8 cellular contexts compared by ENCODE assay signal in genomic region chr10:100341953-100342626, GRCh38. TPM values are rescaled to one million over a fixed set of nuclear protein-coding genes. Genes with fewer than 3 reads are reported as not detected.
A peak's percentile ranks its signal among the peaks of the same experiment; 100 is the strongest.
DNase-seq lines count a peak whose midpoint lies in the region; ATAC-seq and TF ChIP-seq lines count a peak whose summit lies in the region.

No MANE protein-coding gene starts in this region.

- H3K9me3 Mint-ChIP-seq in Caco-2 (ENCODE audit: unreplicated experiment) (no peaks in the 10 kb centered on the region), H9 (no peaks in the 10 kb centered on the region)
- H3K9me3 Mint-ChIP-seq in activated naive CD4-positive, alpha-beta T cell treated with anti-CD3 and anti-CD28 coated beads for 36 hours = no peaks in the 10 kb centered on the region

- no peak overlapping the region for H3T11ph ChIP-seq in H9 (ENCODE audit: low read length)

- H3K79me1 ChIP-seq in H9 (ENCODE audit: insufficient read depth, low read depth, low read length, poor library complexity, severe bottlenecking) = no peaks in the 10 kb centered on the region

- H2BK120ac ChIP-seq in H9 (ENCODE audit: low read depth, low read length, poor library complexity, severe bottlenecking) = no peak overlapping the region

- no peak overlapping the region for H3K23ac ChIP-seq in H9 (ENCODE audit: insufficient read length, low read depth, low read length)

- peaks cover 8% of the 10 kb centered on the region for H3K23me2 ChIP-seq in H9 (ENCODE audit: insufficient read length, low read depth, low read length, poor library complexity, severe bottlenecking)

- H2AK5ac ChIP-seq in H9 (ENCODE audit: insufficient read length, low read length) = no peak overlapping the region

- no peak overlapping the region for H4K5ac ChIP-seq in H9 (ENCODE audit: insufficient read length, low read depth, low read length)

- H3K4me3 Mint-ChIP-seq in Caco-2 (ENCODE audit: unreplicated experiment) (no peak overlapping the region), H9 (peak overlapping the region in 1 of 2 experiments; percentile 23; a peak in 1 of 5 replicates)
- no peak overlapping the region for H3K4me3 Mint-ChIP-seq in activated naive CD4-positive, alpha-beta T cell treated with anti-CD3 and anti-CD28 coated beads for 36 hours

- H3K27me3 ChIP-seq in Caco-2 (replicated peaks; ENCODE audit: control insufficient read depth, insufficient read depth, low read length) (no peaks in the 10 kb centered on the region), H9 (ENCODE audit: insufficient read depth, low read length) (no peaks in the 10 kb centered on the region), Panc1 (ENCODE audit: control insufficient read depth, insufficient read depth, low read length) (no peaks in the 10 kb centered on the region), cardiac muscle cell (no peaks in the 10 kb centered on the region)

- H3K27me3 Mint-ChIP-seq in Caco-2 (ENCODE audit: insufficient read depth, unreplicated experiment) = no peaks in the 10 kb centered on the region
- peaks cover 5% of the 10 kb centered on the region for H3K27me3 Mint-ChIP-seq in H9 (ENCODE audit: low read depth)
- no peaks in the 10 kb centered on the region for H3K27me3 Mint-ChIP-seq in activated naive CD4-positive, alpha-beta T cell treated with anti-CD3 and anti-CD28 coated beads for 36 hours (ENCODE audit: low read depth)

- no CpG with 5 or more reads among the region's 9 CpGs for WGBS in H9 (ENCODE audit: extremely low coverage, insufficient read length, low lambda C conversion rate)

- H3K79me2 ChIP-seq in H9 (ENCODE audit: insufficient read depth, low read length) = peaks cover under 1% of the 10 kb centered on the region; the same call in 1 of the 2 replicates

- H3K9me3 ChIP-seq in Caco-2 (no peaks in the 10 kb centered on the region), H9 (ENCODE audit: control insufficient read depth, low read depth, low read length) (no peaks in the 10 kb centered on the region), Panc1 (ENCODE audit: control insufficient read depth, insufficient read depth, low read depth, low read length) (no peaks in the 10 kb centered on the region), cardiac muscle cell (ENCODE audit: low read depth) (no peaks in the 10 kb centered on the region)

- no peak overlapping the region for H3K56ac ChIP-seq in H9 (ENCODE audit: insufficient read length, low read depth, low read length)

- BruUV-seq in Caco-2 (replicated peaks; lab: Mats Ljungman, UMichigan) (no TSS peak), Panc1 (replicated peaks; lab: Mats Ljungman, UMichigan) (no TSS peak)

- no peak overlapping the region for H2BK5ac ChIP-seq in H9 (ENCODE audit: insufficient read length, low read length)

- H3K36me3 Mint-ChIP-seq in Caco-2 (ENCODE audit: insufficient read depth, unreplicated experiment) (peaks cover 6% of the 10 kb centered on the region), H9 (ENCODE audit: insufficient read depth in 1 of 3, low read depth in 3 of 3) (no peaks in the 10 kb centered on the region; a peak in 1 of 7 replicates)
- no peaks in the 10 kb centered on the region for H3K36me3 Mint-ChIP-seq in activated naive CD4-positive, alpha-beta T cell treated with anti-CD3 and anti-CD28 coated beads for 36 hours (ENCODE audit: low read depth)

- H3K27ac Mint-ChIP-seq in Caco-2 (ENCODE audit: unreplicated experiment) (no peak overlapping the region), H9 (peak overlapping the region in 1 of 3 experiments; percentile 38; a peak in 1 of 7 replicates)
- no peak overlapping the region for H3K27ac Mint-ChIP-seq in activated naive CD4-positive, alpha-beta T cell treated with anti-CD3 and anti-CD28 coated beads for 36 hours

- H3K36me3 ChIP-seq in Caco-2 (ENCODE audit: control insufficient read depth, insufficient read depth, low read length) (no peaks in the 10 kb centered on the region), Panc1 (ENCODE audit: control insufficient read depth, insufficient read depth, low read length) (peaks cover under 1% of the 10 kb centered on the region; the same call in 1 of the 2 replicates), cardiac muscle cell (no peaks in the 10 kb centered on the region)

- H3K27ac ChIP-seq in H9 (ENCODE audit: insufficient read length, low read depth, low read length) = no peak overlapping the region
- H3K27ac ChIP-seq in Panc1 (ENCODE audit: low read length) = peak overlapping the region; percentile 62
- no peak overlapping the region for H3K27ac ChIP-seq in cardiac muscle cell

- no peak overlapping the region for H3K4me2 ChIP-seq in H9 (ENCODE audit: insufficient read depth, insufficient read length, low read length)

- no peak overlapping the region for H3K18ac ChIP-seq in H9 (ENCODE audit: insufficient read length, low read depth, low read length)

- intact Hi-C loops in Caco-2 (cut with micrococcal nuclease; ENCODE audit: unreplicated experiment) (loop anchor here (1.0 kb wide), 4 partner anchors 17 to 166 kb away; no protein-coding TSS in a partner anchor), Panc1 (cut with micrococcal nuclease; ENCODE audit: unreplicated experiment) (loop anchor here (1.0 to 5.0 kb wide), 2 partner anchors 91 to 165 kb away; no protein-coding TSS in a partner anchor), sciatic nerve (cut with DNase I) (loop anchor here (5.0 kb wide), 1 partner anchor 90 kb away; no protein-coding TSS in a partner anchor)
- intact Hi-C loops in activated naive CD4-positive, alpha-beta T cell treated with anti-CD3 and anti-CD28 coated beads for 36 hours (cut with micrococcal nuclease) = loop anchor here (1.0 kb wide), 3 partner anchors 91 to 176 kb away; no protein-coding TSS in a partner anchor

- POLR2A ChIA-PET in Caco-2 (lab: Charles Lee) (interaction anchor here (1.6 kb wide), 1 partner anchor 31 kb away, joined by 4 read pairs; no protein-coding TSS in a partner anchor), Panc1 (lab: Charles Lee) (no interaction called here)

- H3K4me3 ChIP-seq in Caco-2 (ENCODE audit: low read depth, low read length) = no peak overlapping the region
- no peak overlapping the region for H3K4me3 ChIP-seq in Panc1 (ENCODE audit: low read depth in 2 of 2, low read length in 2 of 2)
- no peak overlapping the region for H3K4me3 ChIP-seq in cardiac muscle cell

- H3K4me1 Mint-ChIP-seq in Caco-2 (ENCODE audit: low read depth, unreplicated experiment) (peaks cover 37% of the 10 kb centered on the region), H9 (peaks cover 31 to 35% of the 10 kb centered on the region in 2 experiments)
- H3K4me1 Mint-ChIP-seq in activated naive CD4-positive, alpha-beta T cell treated with anti-CD3 and anti-CD28 coated beads for 36 hours (ENCODE audit: low read depth) = peaks cover 14% of the 10 kb centered on the region

- H3K4me1 ChIP-seq in Caco-2 (peaks cover 12% of the 10 kb centered on the region), H9 (ENCODE audit: insufficient read depth, low read length) (no peaks in the 10 kb centered on the region; the same call in 1 of the 2 replicates), Panc1 (ENCODE audit: control insufficient read depth, insufficient read depth, low read length) (peaks cover 36% of the 10 kb centered on the region), cardiac muscle cell (ENCODE audit: low read depth) (peaks cover 7% of the 10 kb centered on the region)

- no peak overlapping the region for H4K91ac ChIP-seq in H9 (ENCODE audit: insufficient read length, low read depth, low read length)

- no peak overlapping the region for H3K14ac ChIP-seq in H9 (ENCODE audit: insufficient read depth, low read length)

- no peak overlapping the region for H2BK12ac ChIP-seq in H9 (ENCODE audit: insufficient read length, low read depth, low read length)

- DNase-seq in Caco-2 (peak; percentile 81 to 84), H9 (peak; percentile 80), Panc1 (ENCODE audit: low read depth, low spot score) (no peak), cardiac muscle cell (ENCODE audit: low read depth in 1 of 2, low spot score in 1 of 2) (peak; percentile 74 to 76), sciatic nerve (ENCODE audit: low spot score) (peak; percentile 71)
- DNase-seq in activated naive CD4-positive, alpha-beta T cell treated with anti-CD3 and anti-CD28 coated beads for 36 hours = peak; percentile 76

- peak; percentile 80 to 90 for TF ChIP-seq CTCF in Caco-2 (IDR thresholded peaks at IDR 0.05; ENCODE audit: insufficient read depth in 1 of 2, low read depth in 1 of 2, low read length in 1 of 2, severe bottlenecking in 1 of 2, unreplicated experiment in 1 of 2)
- peak; percentile 75 for TF ChIP-seq CTCF in H9 (conservative IDR thresholded peaks at IDR 0.05)
- peak; percentile 94 for TF ChIP-seq CTCF in Panc1 (IDR thresholded peaks at IDR 0.05)
- TF ChIP-seq CTCF in cardiac muscle cell (IDR thresholded peaks at IDR 0.05; ENCODE audit: low read depth, low read length) = peak; percentile 88

- CTCF ChIA-PET in Caco-2 (lab: Charles Lee) (interaction anchor here (0.9 to 1.7 kb wide), 11 partner anchors 18 to 177 kb away, joined by 3 to 8 read pairs (median 4); no protein-coding TSS in a partner anchor), Panc1 (lab: Charles Lee) (interaction anchor here (0.6 to 1.7 kb wide), 7 partner anchors 12 to 177 kb away, joined by 3 to 6 read pairs (median 4); partner anchors contain the start of gene PKD2L1)
- CTCF ChIA-PET in activated naive CD4-positive, alpha-beta T cell treated with anti-CD3 and anti-CD28 coated beads for 36 hours (lab: Charles Lee) = interaction anchor here (0.7 to 12.6 kb wide), 11 partner anchors 14 to 176 kb away, joined by 3 to 276 read pairs (median 5); partner anchors contain the start of gene SEC31B

- H3K4ac ChIP-seq in H9 (ENCODE audit: low read depth, low read length) = no peak overlapping the region

- H4K20me1 ChIP-seq in H9 (ENCODE audit: control insufficient read depth, insufficient read depth, insufficient read length) = no peaks in the 10 kb centered on the region

- H4K8ac ChIP-seq in H9 (replicated peaks; ENCODE audit: insufficient read length, low read depth, low read length) = no peak overlapping the region

- H2AFZ ChIP-seq in H9 (ENCODE audit: low read length) = no peak overlapping the region

- in situ Hi-C loops in Panc1 (cut with HindIII; ENCODE audit: low pct_unique_long_range_greater_than_20kb, low sequenced_read_pairs) = no loop called here

- H3K9ac ChIP-seq in H9 (ENCODE audit: extremely low read depth, insufficient read length, low read length) = no peak overlapping the region

- no peak overlapping the region for H2BK20ac ChIP-seq in H9 (ENCODE audit: low read depth, low read length, poor library complexity, severe bottlenecking)

- ATAC-seq in Panc1 = peak; percentile 76
- peak; percentile 57 for ATAC-seq in sciatic nerve
- ATAC-seq in HG02870 (IDR thresholded peaks at IDR 0.05; ENCODE audit: unreplicated experiment) = no peak
- ATAC-seq in HG03571 (IDR thresholded peaks at IDR 0.05; ENCODE audit: unreplicated experiment) = no peak

- H2BK15ac ChIP-seq in H9 (ENCODE audit: low read depth, low read length) = no peak overlapping the region

RNA-seq across cellular contexts. Expression of gene SCD, which starts 4.9 kb away (rescaled TPM):
- total RNA-seq in Caco-2 (2022) = 449 and 457 TPM in 2 replicates
- 354 TPM in 2 replicates for total RNA-seq in H9 (2021)
- 1,345 TPM for total RNA-seq in Panc1 (2021; ENCODE audit: unreplicated experiment)
- 948 TPM for polyA plus RNA-seq in Panc1 (2012; ENCODE audit: insufficient read length)
- 100 to 1,000 TPM; 161 to 169 TPM for total RNA-seq in activated naive CD4-positive, alpha-beta T cell treated with anti-CD3 and anti-CD28 coated beads for 36 hours
- 149 and 275 TPM in 2 replicates for total RNA-seq in cardiac muscle cell
- 136 and 246 TPM in 2 replicates for polyA plus RNA-seq in cardiac muscle cell
- total RNA-seq in sciatic nerve = 300 TPM

RNA-seq across cellular contexts. Expression of gene PKD2L1, which starts 12.1 kb away (rescaled TPM):
- total RNA-seq in Caco-2 (2022) = 0.19 TPM in 1 of 2 replicates, not detected in the other
- 0.20 TPM in 1 of 2 replicates, not detected in the other for total RNA-seq in H9 (2021)
- total RNA-seq in Panc1 (2021; ENCODE audit: unreplicated experiment) = not detected
- not detected for polyA plus RNA-seq in Panc1 (2012; ENCODE audit: insufficient read length)
- not detected for total RNA-seq in activated naive CD4-positive, alpha-beta T cell treated with anti-CD3 and anti-CD28 coated beads for 36 hours
- total RNA-seq in cardiac muscle cell = not detected in 2 replicates
- polyA plus RNA-seq in cardiac muscle cell = not detected in 2 replicates
- total RNA-seq in sciatic nerve = not detected

RNA-seq across cellular contexts. Expression of gene BLOC1S2, which starts 55.6 kb away (rescaled TPM):
- total RNA-seq in Caco-2 (2022) = 51.9 and 52.8 TPM in 2 replicates
- 69.8 and 75.5 TPM in 2 replicates for total RNA-seq in H9 (2021)
- total RNA-seq in Panc1 (2021; ENCODE audit: unreplicated experiment) = 39.3 TPM
- polyA plus RNA-seq in Panc1 (2012; ENCODE audit: insufficient read length) = 40.2 TPM
- total RNA-seq in activated naive CD4-positive, alpha-beta T cell treated with anti-CD3 and anti-CD28 coated beads for 36 hours = 10 to 100 TPM; 68.5 to 69.1 TPM
- total RNA-seq in cardiac muscle cell = 14.7 and 22.1 TPM in 2 replicates
- polyA plus RNA-seq in cardiac muscle cell = 32.5 and 52.0 TPM in 2 replicates
- 31.3 TPM for total RNA-seq in sciatic nerve

Comparison
In these comparisons a context has a peak if more than half of its experiments do, and no peak if none do; other contexts are left out.
1. ATAC-seq: peak in Panc1 (single experiment) and sciatic nerve (single experiment); none in HG02870 (single experiment) and HG03571 (single experiment).
2. Peak in every context shown above with its lines, with median percentiles within 50 percentile points of each other: CTCF ChIP-seq.